8 cellular contexts compared by ENCODE assay signal in genomic region chr5:180831139-180832080, GRCh38. TPM values are rescaled to one million over a fixed set of nuclear protein-coding genes. Genes with fewer than 3 reads are reported as not detected.
A peak's percentile ranks its signal among the peaks of the same experiment; 100 is the strongest.
DNase-seq lines count a peak whose midpoint lies in the region; ATAC-seq and TF ChIP-seq lines count a peak whose summit lies in the region.

No MANE protein-coding gene starts in this region.

- H3K36me3 ChIP-seq in SU-DHL-6 (ENCODE audit: low read length) (peaks cover 12% of the 10 kb centered on the region), trophoblast cell (ENCODE audit: control insufficient read depth in 1 of 2, insufficient read depth in 2 of 2, low read length in 2 of 2) (peaks cover 7 to 11% of the 10 kb centered on the region in 2 experiments), tibial nerve (peaks cover 0 to 45% (median 9%) of the 10 kb centered on the region in 3 donors)

- H2BK12ac ChIP-seq in trophoblast cell (ENCODE audit: low read length): no peak overlapping the region

- H3K4me3 ChIP-seq in SU-DHL-6 (ENCODE audit: insufficient read depth, low read length, poor library complexity, severe bottlenecking) (peak overlapping the region; percentile 77), trophoblast cell (ENCODE audit: low read depth, low read length) (peak overlapping the region; percentile 75), tibial nerve (peak overlapping the region; percentile 63 to 88 (median 70))

- TF ChIP-seq POLR2A in tibial nerve (IDR thresholded peaks at IDR 0.05): peak; percentile 75 to 82

- H3K4me1 ChIP-seq in trophoblast cell (ENCODE audit: control insufficient read depth in 1 of 2, insufficient read depth in 2 of 2, low read length in 2 of 2): peaks cover 11 to 13% of the 10 kb centered on the region in 2 experiments
- peaks cover 0 to 42% (median 28%) of the 10 kb centered on the region in 4 donors for H3K4me1 ChIP-seq in tibial nerve

- H3K27ac ChIP-seq in SU-DHL-6 (ENCODE audit: low read depth, low read length) (peak overlapping the region; percentile 81), trophoblast cell (ENCODE audit: low read depth, low read length) (peak overlapping the region; percentile 79), tibial nerve (peak overlapping the region; percentile 92 to 99 (median 98))

- H3K79me2 ChIP-seq in SU-DHL-6 (ENCODE audit: insufficient read depth, low read length) (peaks cover 31% of the 10 kb centered on the region), trophoblast cell (ENCODE audit: control insufficient read depth, insufficient read depth, low read length, poor library complexity) (peaks cover 11% of the 10 kb centered on the region)

- H2AK5ac ChIP-seq in trophoblast cell (ENCODE audit: low read length): peak overlapping the region; percentile 71

- H3K27me3 ChIP-seq in SU-DHL-6 (ENCODE audit: low read length): no peaks in the 10 kb centered on the region
- no peaks in the 10 kb centered on the region for H3K27me3 ChIP-seq in trophoblast cell (ENCODE audit: insufficient read depth, low read length)
- no peaks in the 10 kb centered on the region for H3K27me3 ChIP-seq in tibial nerve

- H4K20me1 ChIP-seq in SU-DHL-6 (ENCODE audit: low read depth, low read length): no peaks in the 10 kb centered on the region

- DNase-seq in ELR (ENCODE audit: low read depth): peak; percentile 77
- DNase-seq in HuH-7 (ENCODE audit: low spot score): peak; percentile 86
- peak; percentile 27 for DNase-seq in activated naive CD8-positive, alpha-beta T cell treated with anti-CD3 and anti-CD28 coated beads, Interleukin-2, amount 50 U/mL, for 16 hours (ENCODE audit: low read depth, low spot score)
- DNase-seq in Right ventricle myocardium inferior (ENCODE audit: missing footprints): peak; percentile 96
- DNase-seq in trophoblast cell: peak; percentile 86 to 90
- peak; percentile 72 to 77 for DNase-seq in tibial nerve (ENCODE audit: low spot score in 2 of 2)

- ATAC-seq in GM21528 (IDR thresholded peaks at IDR 0.05; ENCODE audit: low FRiP score, unreplicated experiment): peak; percentile 79
- peak; percentile 99 for ATAC-seq in Right ventricle myocardium inferior

- no peaks in the 10 kb centered on the region for H3K9me2 ChIP-seq in SU-DHL-6 (replicated peaks; ENCODE audit: insufficient read depth, low read length)

- peak overlapping the region; percentile 78 for H3K18ac ChIP-seq in trophoblast cell (ENCODE audit: low read length)

- peak overlapping the region; percentile 42 for H3K4ac ChIP-seq in trophoblast cell (ENCODE audit: low read depth, low read length)

- peak overlapping the region; percentile 61 for H2AFZ ChIP-seq in SU-DHL-6 (ENCODE audit: low read depth, low read length, severe bottlenecking)
- peak overlapping the region; percentile 75 for H2AFZ ChIP-seq in trophoblast cell (ENCODE audit: insufficient read depth, low read length, poor library complexity)

- H4K91ac ChIP-seq in trophoblast cell (ENCODE audit: low read depth, low read length): peak overlapping the region; percentile 92

- H2BK5ac ChIP-seq in trophoblast cell (ENCODE audit: low read depth, low read length, poor library complexity): peak overlapping the region; percentile 83

- H3K4me2 ChIP-seq in SU-DHL-6 (ENCODE audit: low read depth, low read length, poor library complexity, severe bottlenecking) (peak overlapping the region; percentile 90), trophoblast cell (ENCODE audit: low read length) (peak overlapping the region; percentile 75)

- H3K23ac ChIP-seq in trophoblast cell (ENCODE audit: low read length): no peak overlapping the region

- H3K9ac ChIP-seq in SU-DHL-6 (ENCODE audit: low read length) (peak overlapping the region; percentile 95), trophoblast cell (ENCODE audit: low read length) (peak overlapping the region; percentile 92)

- peak; percentile 55 to 93 for TF ChIP-seq EP300 in tibial nerve (IDR thresholded peaks at IDR 0.05)

- H3K14ac ChIP-seq in trophoblast cell (ENCODE audit: low read length): peak overlapping the region; percentile 98

- H3K9me3 ChIP-seq in SU-DHL-6 (ENCODE audit: insufficient read depth, low read length): no peaks in the 10 kb centered on the region
- peaks cover 6% of the 10 kb centered on the region for H3K9me3 ChIP-seq in trophoblast cell (ENCODE audit: insufficient read depth, low read depth, low read length)
- H3K9me3 ChIP-seq in tibial nerve: peaks cover 0 to 14% (median 0%) of the 10 kb centered on the region in 4 donors

- peak overlapping the region; percentile 83 for H2BK120ac ChIP-seq in trophoblast cell (ENCODE audit: insufficient read depth, low read length, poor library complexity)

- intact Hi-C loops in Right ventricle myocardium inferior (cut with DNase I): loop anchor here (1.0 to 2.0 kb wide), 2 partner anchors 21 to 29 kb away; no protein-coding TSS in a partner anchor

- H3F3A ChIP-seq in SU-DHL-6 (ENCODE audit: insufficient read depth): peaks cover 10% of the 10 kb centered on the region

- TF ChIP-seq CTCF in SU-DHL-6 (IDR thresholded peaks at IDR 0.05; ENCODE audit: insufficient read depth, low read length, poor library complexity, severe bottlenecking) (no peak), tibial nerve (IDR thresholded peaks at IDR 0.05) (peak in 2 of 5 experiments; percentile 35 to 64)

- peak overlapping the region; percentile 92 for H4K12ac ChIP-seq in trophoblast cell (ENCODE audit: low read depth, low read length)

- H4K8ac ChIP-seq in trophoblast cell (ENCODE audit: low read depth, low read length): peak overlapping the region; percentile 96

- H3K79me1 ChIP-seq in trophoblast cell (ENCODE audit: low read length): peaks cover 16% of the 10 kb centered on the region

- WGBS in trophoblast cell (ENCODE audit: extremely low coverage, insufficient coverage, insufficient read length): no CpG with 5 or more reads among the region's 80 CpGs
- WGBS in tibial nerve, 2 donors: 1 to 2% methylated on average over 56 to 70 of the region's 80 CpGs

RNA-seq across cellular contexts. Expression of gene MGAT1, which starts 28.8 kb away (rescaled TPM):
- total RNA-seq in Right ventricle myocardium inferior (76.0 TPM), tibial nerve (100 to 1,000 TPM; 161 to 216 (median 195) TPM)
- 153 and 167 TPM in 2 replicates for polyA plus RNA-seq in trophoblast cell (2013)

RNA-seq across cellular contexts. Expression of gene ZFP62, which starts 29.7 kb away (rescaled TPM):
- total RNA-seq in Right ventricle myocardium inferior (14.7 TPM), tibial nerve (10 to 100 TPM; 17.0 to 35.1 (median 25.3) TPM)
- polyA plus RNA-seq in trophoblast cell (2013): 22.6 and 23.8 TPM in 2 replicates

Comparison
In these comparisons a context has a peak if more than half of its experiments do, and no peak if none do; other contexts are left out.
1. Peak in every context shown above with its lines: DNase-seq, ATAC-seq, H3K4me3 ChIP-seq and H3K27ac ChIP-seq.
2. DNase-seq: peak in every context shown above with its lines; median percentile 96 in Right ventricle myocardium inferior; 88 in trophoblast cell; 86 in HuH-7; 77 in ELR; 74 in tibial nerve; 27 in activated naive CD8-positive, alpha-beta T cell treated with anti-CD3 and anti-CD28 coated beads, Interleukin-2, amount 50 U/mL, for 16 hours.